Comparison of ENCODE assay signal across 33 cellular contexts in genomic region chr1:70836456-70836855, GRCh38.
"Had no signal": no experiment of that assay in that cellular context is flagged by ENCODE, and none has a peak within 500 bp of the region (broad histone marks: within the 10 kb centered on the region; RNA-seq: fewer than 3 reads in every experiment).

No MANE protein-coding gene starts in this region.

- DNase-seq: activated B cell treated with CpG ODN at 0.5 μM for 24 hours; activated CD4-positive, alpha-beta memory T cell treated with anti-CD3 and anti-CD28 coated beads for 36 hours; activated CD4-positive, alpha-beta T cell treated with anti-CD3 and anti-CD28 coated beads for 4 hours; activated CD4-positive, alpha-beta T cell treated with anti-CD3 and anti-CD28 coated beads, Interleukin-2, amount 10 ng/mL, durations not matched to agents 24 days and 14 days; activated CD4-positive, alpha-beta T cell treated with anti-CD3 and anti-CD28 coated beads, Interleukin-2, amount 50 U/mL, for 1 hour; activated CD4-positive, alpha-beta T cell treated with anti-CD3 and anti-CD28 coated beads, Interleukin-2, amount 50 U/mL, for 4 hours; activated CD4-positive, CD25-positive, alpha-beta regulatory T cell treated with anti-CD3 and anti-CD28 coated beads, Interleukin-2, amount 50 U/mL, for 72 hours; activated CD8-positive, alpha-beta memory T cell treated with anti-CD3 and anti-CD28 coated beads, Interleukin-2, amount 50 U/mL, for 4 hours; activated CD8-positive, alpha-beta T cell treated with anti-CD3 and anti-CD28 coated beads for 36 hours; activated effector memory CD4-positive, alpha-beta T cell treated with anti-CD3 and anti-CD28 coated beads, Interleukin-2, amount 50 U/mL, for 16 hours; activated gamma-delta T cell treated with Interleukin-2 at 50 U/mL for 16 hours; activated naive CD4-positive, alpha-beta T cell; activated naive CD4-positive, alpha-beta T cell treated with anti-CD3 and anti-CD28 coated beads for 36 hours; activated naive CD4-positive, alpha-beta T cell treated with anti-CD3 and anti-CD28 coated beads, Interleukin-2, amount 50 U/mL, for 16 hours; activated naive CD8-positive, alpha-beta T cell treated with anti-CD3 and anti-CD28 coated beads for 36 hours; activated T-cell treated with anti-CD3 and anti-CD28 coated beads for 4 hours; activated T-cell treated with anti-CD3 and anti-CD28 coated beads, Interleukin-2, amount 50 U/mL, for 1 hour; activated T-cell treated with anti-CD3 and anti-CD28 coated beads, Interleukin-2, amount 50 U/mL, for 4 hours; activated T-cell treated with anti-CD3 and anti-CD28 coated beads, Interleukin-2, amount 50 U/mL, for 72 hours; adrenal gland; amniotic stem cell; aorta; body of pancreas; brain microvascular endothelial cell; central memory CD4-positive, alpha-beta T cell; T-helper 9 cell had no signal

- ATAC-seq: activated CD8-positive, alpha-beta T cell treated with anti-CD3 and anti-CD28 coated beads for 36 hours; activated naive CD4-positive, alpha-beta T cell treated with anti-CD3 and anti-CD28 coated beads, Interleukin-2, amount 50 U/mL, for 72 hours; activated T-cell treated with anti-CD3 and anti-CD28 coated beads, Interleukin-2, amount 50 U/mL, for 4 hours; activated T-cell treated with anti-CD3 and anti-CD28 coated beads, Interleukin-2, amount 50 U/mL, for 72 hours; activated T-helper 17 cell treated with anti-CD3 and anti-CD28 coated beads, Interleukin-2, amount 50 U/mL, for 72 hours; body of pancreas had no signal

- H3K4me3 ChIP-seq: adrenal gland, body of pancreas, breast epithelium had no signal

- H3K9me3 ChIP-seq: adrenal gland, body of pancreas had no signal

- H3K4me1 ChIP-seq: body of pancreas, breast epithelium had no signal

- H3K27me3 ChIP-seq: adrenal gland, body of pancreas, brain microvascular endothelial cell, breast epithelium had no signal

- H3K27ac ChIP-seq: adrenal gland, body of pancreas, brain microvascular endothelial cell, breast epithelium, VCaP had no signal

- H3K36me3 ChIP-seq: adrenal gland, brain microvascular endothelial cell, breast epithelium had no signal

- FAIRE-seq: astrocyte, colon, TTC549 had no signal
